1 cellular context compared by ENCODE assay signal in the genomic region with DNA sequence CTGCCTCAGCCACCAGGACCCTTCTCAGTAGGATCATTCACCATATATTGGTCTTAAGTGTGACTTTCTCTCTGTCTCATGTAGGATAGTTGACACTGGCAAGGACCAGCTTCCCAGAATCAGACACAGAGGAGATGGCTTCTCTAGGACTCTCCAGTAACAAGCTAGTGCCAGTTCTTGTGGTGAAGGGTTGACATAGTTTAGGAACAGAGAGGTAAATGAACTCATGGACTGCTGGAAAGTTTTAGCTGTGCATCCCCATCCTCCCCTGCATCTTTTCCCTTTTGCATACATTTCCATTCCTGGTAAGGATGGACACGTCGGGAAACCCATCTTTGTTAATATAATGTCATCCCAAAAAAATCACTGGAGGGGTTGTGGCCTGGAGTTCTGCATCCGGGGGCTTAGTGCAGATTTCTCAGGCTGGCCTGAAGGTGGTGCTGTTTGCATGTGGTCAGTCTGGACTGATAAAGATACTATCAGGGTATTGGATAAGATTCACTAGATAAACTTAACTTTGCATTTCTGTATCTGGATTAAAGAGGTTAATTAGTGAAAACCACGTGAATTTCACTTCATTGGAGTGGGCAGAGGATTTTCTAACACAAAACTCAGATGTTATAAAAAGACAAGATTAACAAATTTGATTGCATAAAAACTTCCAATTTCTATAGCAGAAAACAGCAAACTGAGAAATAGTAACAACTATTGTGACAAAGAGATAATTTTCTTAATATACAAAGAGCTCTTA.
TF ChIP-seq lines count a peak whose summit lies in the region.

No MANE protein-coding gene starts in this region.

TF ChIP-seq in HCT116, 20 proteins besides CTCF, POLR2A, EP300 and RAD21 (continued from another document):
- TF ChIP-seq, protein P1, sequence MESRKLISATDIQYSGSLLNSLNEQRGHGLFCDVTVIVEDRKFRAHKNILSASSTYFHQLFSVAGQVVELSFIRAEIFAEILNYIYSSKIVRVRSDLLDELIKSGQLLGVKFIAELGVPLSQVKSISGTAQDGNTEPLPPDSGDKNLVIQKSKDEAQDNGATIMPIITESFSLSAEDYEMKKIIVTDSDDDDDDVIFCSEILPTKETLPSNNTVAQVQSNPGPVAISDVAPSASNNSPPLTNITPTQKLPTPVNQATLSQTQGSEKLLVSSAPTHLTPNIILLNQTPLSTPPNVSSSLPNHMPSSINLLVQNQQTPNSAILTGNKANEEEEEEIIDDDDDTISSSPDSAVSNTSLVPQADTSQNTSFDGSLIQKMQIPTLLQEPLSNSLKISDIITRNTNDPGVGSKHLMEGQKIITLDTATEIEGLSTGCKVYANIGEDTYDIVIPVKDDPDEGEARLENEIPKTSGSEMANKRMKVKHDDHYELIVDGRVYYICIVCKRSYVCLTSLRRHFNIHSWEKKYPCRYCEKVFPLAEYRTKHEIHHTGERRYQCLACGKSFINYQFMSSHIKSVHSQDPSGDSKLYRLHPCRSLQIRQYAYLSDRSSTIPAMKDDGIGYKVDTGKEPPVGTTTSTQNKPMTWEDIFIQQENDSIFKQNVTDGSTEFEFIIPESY (IDR thresholded peaks at IDR 0.05; ENCODE audit: extremely low read depth, insufficient replicate concordance, low read length): no peak
- TF ChIP-seq, protein P2, sequence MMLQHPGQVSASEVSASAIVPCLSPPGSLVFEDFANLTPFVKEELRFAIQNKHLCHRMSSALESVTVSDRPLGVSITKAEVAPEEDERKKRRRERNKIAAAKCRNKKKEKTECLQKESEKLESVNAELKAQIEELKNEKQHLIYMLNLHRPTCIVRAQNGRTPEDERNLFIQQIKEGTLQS (IDR thresholded peaks at IDR 0.05): no peak
- no peak for TF ChIP-seq ELF1 (IDR thresholded peaks at IDR 0.05; ENCODE audit: borderline replicate concordance, low read depth)
- TF ChIP-seq, protein P3, sequence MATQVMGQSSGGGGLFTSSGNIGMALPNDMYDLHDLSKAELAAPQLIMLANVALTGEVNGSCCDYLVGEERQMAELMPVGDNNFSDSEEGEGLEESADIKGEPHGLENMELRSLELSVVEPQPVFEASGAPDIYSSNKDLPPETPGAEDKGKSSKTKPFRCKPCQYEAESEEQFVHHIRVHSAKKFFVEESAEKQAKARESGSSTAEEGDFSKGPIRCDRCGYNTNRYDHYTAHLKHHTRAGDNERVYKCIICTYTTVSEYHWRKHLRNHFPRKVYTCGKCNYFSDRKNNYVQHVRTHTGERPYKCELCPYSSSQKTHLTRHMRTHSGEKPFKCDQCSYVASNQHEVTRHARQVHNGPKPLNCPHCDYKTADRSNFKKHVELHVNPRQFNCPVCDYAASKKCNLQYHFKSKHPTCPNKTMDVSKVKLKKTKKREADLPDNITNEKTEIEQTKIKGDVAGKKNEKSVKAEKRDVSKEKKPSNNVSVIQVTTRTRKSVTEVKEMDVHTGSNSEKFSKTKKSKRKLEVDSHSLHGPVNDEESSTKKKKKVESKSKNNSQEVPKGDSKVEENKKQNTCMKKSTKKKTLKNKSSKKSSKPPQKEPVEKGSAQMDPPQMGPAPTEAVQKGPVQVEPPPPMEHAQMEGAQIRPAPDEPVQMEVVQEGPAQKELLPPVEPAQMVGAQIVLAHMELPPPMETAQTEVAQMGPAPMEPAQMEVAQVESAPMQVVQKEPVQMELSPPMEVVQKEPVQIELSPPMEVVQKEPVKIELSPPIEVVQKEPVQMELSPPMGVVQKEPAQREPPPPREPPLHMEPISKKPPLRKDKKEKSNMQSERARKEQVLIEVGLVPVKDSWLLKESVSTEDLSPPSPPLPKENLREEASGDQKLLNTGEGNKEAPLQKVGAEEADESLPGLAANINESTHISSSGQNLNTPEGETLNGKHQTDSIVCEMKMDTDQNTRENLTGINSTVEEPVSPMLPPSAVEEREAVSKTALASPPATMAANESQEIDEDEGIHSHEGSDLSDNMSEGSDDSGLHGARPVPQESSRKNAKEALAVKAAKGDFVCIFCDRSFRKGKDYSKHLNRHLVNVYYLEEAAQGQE (IDR thresholded peaks at IDR 0.05; ENCODE audit: low read depth): no peak
- no peak for TF ChIP-seq EGR1 (IDR thresholded peaks at IDR 0.05; ENCODE audit: low read depth)
- TF ChIP-seq TCF7L2 (IDR thresholded peaks at IDR 0.05; ENCODE audit: borderline replicate concordance, extremely low read depth, insufficient read depth, insufficient read length): no peak
